In genomic region chr19:58400638-58400915, GRCh38 we compare ENCODE assay signal across 9 cellular contexts. TPM values are rescaled to one million over a fixed set of nuclear protein-coding genes. Genes with fewer than 3 reads are reported as not detected.
DNase-seq lines count a peak whose midpoint lies in the region; ATAC-seq, FAIRE-seq and TF ChIP-seq lines count a peak whose summit lies in the region.
"Had no signal": no experiment of that assay in that cellular context is flagged by ENCODE, and none has a peak within 500 bp of the region (broad histone marks: within the 10 kb centered on the region; RNA-seq: fewer than 3 reads in every experiment).

No MANE protein-coding gene starts in this region.

- H3K9ac ChIP-seq in OCI-LY3 (ENCODE audit: low read length) (peak overlapping the region; percentile 56), endothelial cell of umbilical vein (replicated peaks; ENCODE audit: extremely low read depth, insufficient read depth, low read length) (no peak overlapping the region), neuronal stem cell (ENCODE audit: low read depth, low read length, poor library complexity) (peak overlapping the region; percentile 87)

- no CpG with 5 or more reads among the region's 12 CpGs for WGBS in neuronal stem cell (ENCODE audit: extremely low coverage in 2 of 2, insufficient read length in 2 of 2, insufficient replicate concordance in 1 of 2), 2 donors

- H3K14ac ChIP-seq in neuronal stem cell (ENCODE audit: low read length): peak overlapping the region; percentile 58

- no peak overlapping the region for H2BK120ac ChIP-seq in neuronal stem cell (ENCODE audit: low read depth, low read length)

- peaks cover 16% of the 10 kb centered on the region for H3K4me1 ChIP-seq in CD4-positive, CD25-positive, alpha-beta regulatory T cell (ENCODE audit: control insufficient read depth, insufficient read depth, low read length, poor library complexity, severe bottlenecking)
- peaks cover 11% of the 10 kb centered on the region for H3K4me1 ChIP-seq in OCI-LY3 (ENCODE audit: low read length)
- H3K4me1 ChIP-seq in endothelial cell of umbilical vein (ENCODE audit: control insufficient read depth, extremely low read depth, insufficient read depth, low read length): peaks cover 12% of the 10 kb centered on the region
- peaks cover 7 to 17% of the 10 kb centered on the region in 2 donors for H3K4me1 ChIP-seq in neuronal stem cell (ENCODE audit: control insufficient read depth in 2 of 2, insufficient read depth in 1 of 2, low read depth in 1 of 2, low read length in 2 of 2)

- BruUV-seq in endothelial cell of umbilical vein (replicated peaks; lab: Mats Ljungman, UMichigan): no TSS peak

- peak overlapping the region; percentile 38 for H3K4ac ChIP-seq in neuronal stem cell (ENCODE audit: low read length)

- peak overlapping the region; percentile 100 for H2BK12ac ChIP-seq in neuronal stem cell (ENCODE audit: low read length)

- ATAC-seq in CD4-positive, CD25-positive, alpha-beta regulatory T cell (ENCODE audit: low read depth in 2 of 2): no peak

- DNase-seq in CD4-positive, CD25-positive, alpha-beta regulatory T cell: no peak
- DNase-seq in endothelial cell of umbilical vein (ENCODE audit: low read depth, low spot score) (no peak), neuronal stem cell (ENCODE audit: low spot score) (no peak), NCI-H226 (no peak), GM12892 (ENCODE audit: insufficient read length) (no peak), GM19238 (ENCODE audit: insufficient read length, low spot score) (no peak), NOMO-1 treated with DMSO at 0.1 percent for 48 hours (lab: John Stamatoyannopoulos, UW; ENCODE audit: unreplicated experiment) (no peak)

- no peak overlapping the region for H3K27ac ChIP-seq in CD4-positive, CD25-positive, alpha-beta regulatory T cell (ENCODE audit: insufficient read depth, low read length, poor library complexity, severe bottlenecking)
- H3K27ac ChIP-seq in OCI-LY3 (ENCODE audit: low read length): no peak overlapping the region
- H3K27ac ChIP-seq in endothelial cell of umbilical vein (ENCODE audit: insufficient read depth, low read depth, low read length): no peak overlapping the region
- H3K27ac ChIP-seq in neuronal stem cell (replicated peaks; ENCODE audit: low read length): peak overlapping the region; percentile 10

- peak overlapping the region in 2 of 3 donors; percentile 91 to 95 for H3K27ac Mint-ChIP-seq in CD4-positive, CD25-positive, alpha-beta regulatory T cell

- H3K18ac ChIP-seq in neuronal stem cell (ENCODE audit: low read length): peak overlapping the region; percentile 98

- dilution Hi-C loops in endothelial cell of umbilical vein (cut with MboI; ENCODE audit: extremely low pct_ligation_motif_present, low sequenced_read_pairs): no loop called here

- no peak overlapping the region for H4K91ac ChIP-seq in neuronal stem cell (ENCODE audit: low read depth, low read length, poor library complexity)

- peak overlapping the region; percentile 78 for H2BK5ac ChIP-seq in neuronal stem cell (ENCODE audit: low read length)

- CTCF ChIA-PET in endothelial cell of umbilical vein (lab: Charles Lee): no interaction called here

- peaks cover 8% of the 10 kb centered on the region for H3K79me1 ChIP-seq in neuronal stem cell (ENCODE audit: low read depth, low read length)

- H3K79me2 ChIP-seq in OCI-LY3 (ENCODE audit: low read length): peaks cover 4% of the 10 kb centered on the region
- no peaks in the 10 kb centered on the region for H3K79me2 ChIP-seq in endothelial cell of umbilical vein (ENCODE audit: control insufficient read depth, insufficient read depth, low read length)

- H4K20me1 ChIP-seq in OCI-LY3 (ENCODE audit: insufficient read depth, low read length) (no peaks in the 10 kb centered on the region), endothelial cell of umbilical vein (replicated peaks; ENCODE audit: control insufficient read depth, extremely low read depth, insufficient read depth, low read length) (no peaks in the 10 kb centered on the region)

- peak overlapping the region; percentile 90 for H3K4me2 ChIP-seq in OCI-LY3 (ENCODE audit: low read length)
- peak overlapping the region; percentile 59 for H3K4me2 ChIP-seq in endothelial cell of umbilical vein (ENCODE audit: insufficient read depth, low read length)
- H3K4me2 ChIP-seq in neuronal stem cell (ENCODE audit: insufficient read depth, low read length, poor library complexity, severe bottlenecking): peak overlapping the region; percentile 58

- peaks cover 9% of the 10 kb centered on the region for H3K27me3 Mint-ChIP-seq in CD4-positive, CD25-positive, alpha-beta regulatory T cell

- H3K36me3 Mint-ChIP-seq in CD4-positive, CD25-positive, alpha-beta regulatory T cell: no peaks in the 10 kb centered on the region

- H3K27me3 ChIP-seq in CD4-positive, CD25-positive, alpha-beta regulatory T cell (ENCODE audit: control insufficient read depth, insufficient read depth, low read length): no peaks in the 10 kb centered on the region
- H3K27me3 ChIP-seq in OCI-LY3 (ENCODE audit: low read depth, low read length) (no peaks in the 10 kb centered on the region), endothelial cell of umbilical vein (ENCODE audit: control insufficient read depth in 2 of 2, insufficient read depth in 2 of 2, low read length in 2 of 2) (no peaks in the 10 kb centered on the region), neuronal stem cell (ENCODE audit: control insufficient read depth in 3 of 3, insufficient read depth in 3 of 3, low read depth in 1 of 3, low read length in 3 of 3) (peaks cover 0 to 20% (median 7%) of the 10 kb centered on the region in 3 experiments)

- POLR2A ChIA-PET in endothelial cell of umbilical vein (lab: Charles Lee): no interaction called here

- H2AK5ac ChIP-seq in neuronal stem cell (ENCODE audit: low read depth, low read length): peak overlapping the region; percentile 100

- TF ChIP-seq POLR2A in endothelial cell of umbilical vein (IDR thresholded peaks at IDR 0.05; ENCODE audit: low read depth, low read length) (no peak), GM12892 (IDR thresholded peaks at IDR 0.05; ENCODE audit: low read depth, low read length) (no peak)

- no peak overlapping the region for H4K8ac ChIP-seq in neuronal stem cell (ENCODE audit: low read depth, low read length)

- intact Hi-C loops in endothelial cell of umbilical vein (cut with micrococcal nuclease): loop anchor here (2.0 kb wide), 1 partner anchor 14 kb away; the partner anchor contains the start of gene RPS5

- no peaks in the 10 kb centered on the region for H3K9me3 ChIP-seq in CD4-positive, CD25-positive, alpha-beta regulatory T cell (ENCODE audit: control insufficient read depth in 2 of 2, low read length in 2 of 2)
- H3K9me3 ChIP-seq in OCI-LY3 (ENCODE audit: insufficient read depth, low read length) (no peaks in the 10 kb centered on the region), endothelial cell of umbilical vein (replicated peaks; ENCODE audit: control insufficient read depth, insufficient read depth, low read length) (no peaks in the 10 kb centered on the region), neuronal stem cell (replicated peaks in 1 of 2; ENCODE audit: control insufficient read depth in 2 of 2, insufficient read depth in 1 of 2, low read depth in 1 of 2, low read length in 2 of 2) (peaks cover 3 to 19% of the 10 kb centered on the region in 2 donors)

- no peak for FAIRE-seq in endothelial cell of umbilical vein (lab: Jason Lieb, UNC)
- FAIRE-seq in GM12892 (lab: Jason Lieb, UNC): no peak

- H3K9me3 Mint-ChIP-seq in CD4-positive, CD25-positive, alpha-beta regulatory T cell: no peaks in the 10 kb centered on the region

- H3K4me1 Mint-ChIP-seq in CD4-positive, CD25-positive, alpha-beta regulatory T cell: peaks cover 0 to 16% (median 8%) of the 10 kb centered on the region in 4 donors

- no peaks in the 10 kb centered on the region for H3K9me1 ChIP-seq in endothelial cell of umbilical vein (replicated peaks; ENCODE audit: control insufficient read depth, extremely low read depth, insufficient read depth, low read length)

- peak overlapping the region; percentile 92 for H3K23ac ChIP-seq in neuronal stem cell (ENCODE audit: low read depth, low read length, poor library complexity)

- H3K4me3 Mint-ChIP-seq in CD4-positive, CD25-positive, alpha-beta regulatory T cell: peak overlapping the region in 3 of 4 donors; percentile 81 to 94 (median 86)

- H3K4me3 ChIP-seq in CD4-positive, CD25-positive, alpha-beta regulatory T cell (ENCODE audit: low read depth, low read length): no peak overlapping the region
- peak overlapping the region; percentile 78 for H3K4me3 ChIP-seq in OCI-LY3 (ENCODE audit: low read length)
- H3K4me3 ChIP-seq in endothelial cell of umbilical vein (replicated peaks in 1 of 3; ENCODE audit: insufficient read depth in 1 of 3, low read depth in 1 of 3, low read length in 3 of 3): peak overlapping the region in 2 of 3 experiments; percentile 41 to 43
- H3K4me3 ChIP-seq in neuronal stem cell (ENCODE audit: low read length in 2 of 2): peak overlapping the region; percentile 66 to 75

- H2BK15ac ChIP-seq in neuronal stem cell (ENCODE audit: low read length): peak overlapping the region; percentile 95

- TF ChIP-seq CTCF in OCI-LY3 (IDR thresholded peaks at IDR 0.05; ENCODE audit: low read depth, low read length) (no peak), endothelial cell of umbilical vein (IDR thresholded peaks at IDR 0.05; ENCODE audit: extremely low read depth in 1 of 2, insufficient read depth in 1 of 2, low read depth in 1 of 2, low read length in 2 of 2) (no peak)

- H2AFZ ChIP-seq in OCI-LY3 (ENCODE audit: low read depth, low read length): peak overlapping the region; percentile 29; the same call in 1 of the 2 replicates
- H2AFZ ChIP-seq in endothelial cell of umbilical vein (ENCODE audit: low read depth, low read length): peak overlapping the region; percentile 91
- peak overlapping the region; percentile 80 for H2AFZ ChIP-seq in neuronal stem cell (ENCODE audit: low read length)

- H3K36me3 ChIP-seq in CD4-positive, CD25-positive, alpha-beta regulatory T cell (ENCODE audit: control insufficient read depth, insufficient read depth, low read length): no peaks in the 10 kb centered on the region
- H3K36me3 ChIP-seq in OCI-LY3 (replicated peaks; ENCODE audit: low read depth, low read length): peaks cover 16% of the 10 kb centered on the region
- H3K36me3 ChIP-seq in endothelial cell of umbilical vein (ENCODE audit: control insufficient read depth in 2 of 2, extremely low read depth in 1 of 2, insufficient read depth in 2 of 2, low read length in 2 of 2): no peaks in the 10 kb centered on the region
- peaks cover 1 to 16% of the 10 kb centered on the region in 2 donors for H3K36me3 ChIP-seq in neuronal stem cell (replicated peaks in 1 of 2; ENCODE audit: control insufficient read depth in 2 of 2, insufficient read depth in 2 of 2, low read length in 2 of 2)

RNA-seq across cellular contexts. Expression of gene RNF225, which starts 5.1 kb away (rescaled TPM):
- total RNA-seq in CD4-positive, CD25-positive, alpha-beta regulatory T cell: 0.39 TPM
- not detected for polyA plus RNA-seq in CD4-positive, CD25-positive, alpha-beta regulatory T cell
- 0.58 TPM in 1 of 2 replicates, not detected in the other for total RNA-seq in endothelial cell of umbilical vein
- not detected in 2 replicates for polyA plus RNA-seq in endothelial cell of umbilical vein
- polyA plus RNA-seq in endothelial cell of umbilical vein (2011; cell fraction: cytosol; rRNA removed): not detected in 2 replicates
- not detected in 2 replicates for polyA plus RNA-seq in endothelial cell of umbilical vein (2011; cell fraction: nucleus; rRNA removed)
- polyA plus RNA-seq in endothelial cell of umbilical vein (2012): not detected in 2 replicates
- not detected in 2 replicates for polyA minus RNA-seq in endothelial cell of umbilical vein
- polyA minus RNA-seq in endothelial cell of umbilical vein (2011; cell fraction: cytosol; rRNA and poly(A)+ RNA removed): not detected
- 1.4 TPM in 1 of 2 replicates, not detected in the other for polyA minus RNA-seq in endothelial cell of umbilical vein (2011; cell fraction: nucleus; rRNA and poly(A)+ RNA removed)
- polyA plus RNA-seq in neuronal stem cell (2013, experiment 1 of 2): not detected
- 0.08 TPM for polyA plus RNA-seq in neuronal stem cell (2013, experiment 2 of 2)
- not detected for polyA plus RNA-seq in GM12892 (2012; ENCODE audit: missing spikeins)
- total RNA-seq: cerebellum had no signal

RNA-seq across cellular contexts. Expression of gene ZNF584, which starts 7.9 kb away (rescaled TPM):
- 1.7 TPM for total RNA-seq in CD4-positive, CD25-positive, alpha-beta regulatory T cell
- polyA plus RNA-seq in CD4-positive, CD25-positive, alpha-beta regulatory T cell: 1 to 10 TPM; 5.4 to 8.8 (median 5.8) TPM
- total RNA-seq in endothelial cell of umbilical vein: 12.4 and 12.6 TPM in 2 replicates
- 5.9 and 6.1 TPM in 2 replicates for polyA plus RNA-seq in endothelial cell of umbilical vein
- polyA plus RNA-seq in endothelial cell of umbilical vein (2011; cell fraction: cytosol; rRNA removed): 8.2 and 8.3 TPM in 2 replicates
- polyA plus RNA-seq in endothelial cell of umbilical vein (2011; cell fraction: nucleus; rRNA removed): 5.9 and 6.5 TPM in 2 replicates
- 7.4 and 9.2 TPM in 2 replicates for polyA plus RNA-seq in endothelial cell of umbilical vein (2012)
- 9.9 and 11.0 TPM in 2 replicates for polyA minus RNA-seq in endothelial cell of umbilical vein
- 16.2 TPM for polyA minus RNA-seq in endothelial cell of umbilical vein (2011; cell fraction: cytosol; rRNA and poly(A)+ RNA removed)
- 3.3 and 5.6 TPM in 2 replicates for polyA minus RNA-seq in endothelial cell of umbilical vein (2011; cell fraction: nucleus; rRNA and poly(A)+ RNA removed)
- polyA plus RNA-seq in neuronal stem cell (2013, experiment 1 of 2): 10.2 TPM
- 10.1 TPM for polyA plus RNA-seq in neuronal stem cell (2013, experiment 2 of 2)
- polyA plus RNA-seq in GM12892 (2012; ENCODE audit: missing spikeins): 4.0 TPM

RNA-seq across cellular contexts. Expression of gene RPS5, which starts 13.5 kb away (rescaled TPM):
- 747 TPM for total RNA-seq in CD4-positive, CD25-positive, alpha-beta regulatory T cell
- polyA plus RNA-seq in CD4-positive, CD25-positive, alpha-beta regulatory T cell: 1,000 to 10,000 TPM in 3 of 4 donors, 100 to 1,000 TPM in 1; 916 to 1,786 (median 1,426) TPM
- 945 and 993 TPM in 2 replicates for total RNA-seq in endothelial cell of umbilical vein
- polyA plus RNA-seq in endothelial cell of umbilical vein: 3,430 and 4,008 TPM in 2 replicates
- 2,572 and 2,789 TPM in 2 replicates for polyA plus RNA-seq in endothelial cell of umbilical vein (2011; cell fraction: cytosol; rRNA removed)
- polyA plus RNA-seq in endothelial cell of umbilical vein (2011; cell fraction: nucleus; rRNA removed): 713 and 831 TPM in 2 replicates
- 1,416 and 2,035 TPM in 2 replicates for polyA plus RNA-seq in endothelial cell of umbilical vein (2012)
- polyA minus RNA-seq in endothelial cell of umbilical vein: 1,548 and 1,681 TPM in 2 replicates
- polyA minus RNA-seq in endothelial cell of umbilical vein (2011; cell fraction: cytosol; rRNA and poly(A)+ RNA removed): 1,257 TPM
- 223 and 251 TPM in 2 replicates for polyA minus RNA-seq in endothelial cell of umbilical vein (2011; cell fraction: nucleus; rRNA and poly(A)+ RNA removed)
- 1,502 TPM for polyA plus RNA-seq in neuronal stem cell (2013, experiment 1 of 2)
- 1,437 TPM for polyA plus RNA-seq in neuronal stem cell (2013, experiment 2 of 2)
- polyA plus RNA-seq in GM12892 (2012; ENCODE audit: missing spikeins): 2,354 TPM

RNA-seq across cellular contexts. Expression of gene ZNF837, which starts 19.7 kb away (rescaled TPM):
- 1.1 TPM for total RNA-seq in CD4-positive, CD25-positive, alpha-beta regulatory T cell
- polyA plus RNA-seq in CD4-positive, CD25-positive, alpha-beta regulatory T cell: 1 to 10 TPM; 2.5 to 7.7 (median 4.6) TPM
- total RNA-seq in endothelial cell of umbilical vein: 1.4 and 1.7 TPM in 2 replicates
- 1.6 and 2.8 TPM in 2 replicates for polyA plus RNA-seq in endothelial cell of umbilical vein
- polyA plus RNA-seq in endothelial cell of umbilical vein (2011; cell fraction: cytosol; rRNA removed): 0.57 and 1.4 TPM in 2 replicates
- 0.59 and 0.67 TPM in 2 replicates for polyA plus RNA-seq in endothelial cell of umbilical vein (2011; cell fraction: nucleus; rRNA removed)
- polyA plus RNA-seq in endothelial cell of umbilical vein (2012): 0.74 and 2.0 TPM in 2 replicates
- 0.49 and 0.92 TPM in 2 replicates for polyA minus RNA-seq in endothelial cell of umbilical vein
- polyA minus RNA-seq in endothelial cell of umbilical vein (2011; cell fraction: cytosol; rRNA and poly(A)+ RNA removed): 2.0 TPM
- 0.77 TPM in 2 replicates for polyA minus RNA-seq in endothelial cell of umbilical vein (2011; cell fraction: nucleus; rRNA and poly(A)+ RNA removed)
- 3.1 TPM for polyA plus RNA-seq in neuronal stem cell (2013, experiment 1 of 2)
- 3.2 TPM for polyA plus RNA-seq in neuronal stem cell (2013, experiment 2 of 2)
- polyA plus RNA-seq in GM12892 (2012; ENCODE audit: missing spikeins): not detected

RNA-seq across cellular contexts. Expression of gene ZNF497, which starts 38.0 kb away (rescaled TPM):
- total RNA-seq in CD4-positive, CD25-positive, alpha-beta regulatory T cell: 0.27 TPM
- under 1 TPM; 0.34 to 0.79 (median 0.41) TPM for polyA plus RNA-seq in CD4-positive, CD25-positive, alpha-beta regulatory T cell
- total RNA-seq in endothelial cell of umbilical vein: 0.42 and 1.3 TPM in 2 replicates
- 0.40 and 0.62 TPM in 2 replicates for polyA plus RNA-seq in endothelial cell of umbilical vein
- polyA plus RNA-seq in endothelial cell of umbilical vein (2011; cell fraction: cytosol; rRNA removed): 0.10 and 0.21 TPM in 2 replicates
- 1.2 and 1.7 TPM in 2 replicates for polyA plus RNA-seq in endothelial cell of umbilical vein (2011; cell fraction: nucleus; rRNA removed)
- polyA plus RNA-seq in endothelial cell of umbilical vein (2012): 0.20 and 0.35 TPM in 2 replicates
- polyA minus RNA-seq in endothelial cell of umbilical vein: 0.46 and 1.8 TPM in 2 replicates
- 1.6 TPM for polyA minus RNA-seq in endothelial cell of umbilical vein (2011; cell fraction: cytosol; rRNA and poly(A)+ RNA removed)
- polyA minus RNA-seq in endothelial cell of umbilical vein (2011; cell fraction: nucleus; rRNA and poly(A)+ RNA removed): 0.82 and 0.87 TPM in 2 replicates
- polyA plus RNA-seq in neuronal stem cell (2013, experiment 1 of 2): 2.1 TPM
- 2.1 TPM for polyA plus RNA-seq in neuronal stem cell (2013, experiment 2 of 2)
- polyA plus RNA-seq in GM12892 (2012; ENCODE audit: missing spikeins): 0.36 TPM

Comparison
In these comparisons a context has a peak if more than half of its experiments do, and no peak if none do; other contexts are left out.
1. H2AFZ ChIP-seq: peak in every context shown above with its lines; median percentile 91 in endothelial cell of umbilical vein; 80 in neuronal stem cell; 29 in OCI-LY3.